In genomic region chr11:59800390-59801037, GRCh38 we compare ENCODE assay signal across 1 cellular context.
TF ChIP-seq lines count a peak whose summit lies in the region.

No MANE protein-coding gene starts in this region.

TF ChIP-seq in WTC11, 78 proteins besides CTCF, POLR2A, EP300 and RAD21:
- no peak for TF ChIP-seq ZNF263 (CRISPR knock-in tag; IDR thresholded peaks at IDR 0.05; ENCODE audit: low read depth)
- no peak for TF ChIP-seq JAZF1 (CRISPR knock-in tag; IDR thresholded peaks at IDR 0.05)
- no peak for TF ChIP-seq CBFB (CRISPR knock-in tag; IDR thresholded peaks at IDR 0.05; ENCODE audit: low read depth)
- TF ChIP-seq ZNF138 (CRISPR knock-in tag; conservative IDR thresholded peaks at IDR 0.05), result no peak
- TF ChIP-seq, protein P1, sequence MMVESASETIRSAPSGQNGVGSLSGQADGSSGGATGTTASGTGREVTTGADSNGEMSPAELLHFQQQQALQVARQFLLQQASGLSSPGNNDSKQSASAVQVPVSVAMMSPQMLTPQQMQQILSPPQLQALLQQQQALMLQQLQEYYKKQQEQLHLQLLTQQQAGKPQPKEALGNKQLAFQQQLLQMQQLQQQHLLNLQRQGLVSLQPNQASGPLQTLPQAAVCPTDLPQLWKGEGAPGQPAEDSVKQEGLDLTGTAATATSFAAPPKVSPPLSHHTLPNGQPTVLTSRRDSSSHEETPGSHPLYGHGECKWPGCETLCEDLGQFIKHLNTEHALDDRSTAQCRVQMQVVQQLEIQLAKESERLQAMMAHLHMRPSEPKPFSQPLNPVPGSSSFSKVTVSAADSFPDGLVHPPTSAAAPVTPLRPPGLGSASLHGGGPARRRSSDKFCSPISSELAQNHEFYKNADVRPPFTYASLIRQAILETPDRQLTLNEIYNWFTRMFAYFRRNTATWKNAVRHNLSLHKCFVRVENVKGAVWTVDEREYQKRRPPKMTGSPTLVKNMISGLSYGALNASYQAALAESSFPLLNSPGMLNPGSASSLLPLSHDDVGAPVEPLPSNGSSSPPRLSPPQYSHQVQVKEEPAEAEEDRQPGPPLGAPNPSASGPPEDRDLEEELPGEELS (CRISPR knock-in tag; IDR thresholded peaks at IDR 0.05), result no peak
- no peak for TF ChIP-seq ZNF232 (CRISPR knock-in tag; IDR thresholded peaks at IDR 0.05)
- TF ChIP-seq, protein P2, sequence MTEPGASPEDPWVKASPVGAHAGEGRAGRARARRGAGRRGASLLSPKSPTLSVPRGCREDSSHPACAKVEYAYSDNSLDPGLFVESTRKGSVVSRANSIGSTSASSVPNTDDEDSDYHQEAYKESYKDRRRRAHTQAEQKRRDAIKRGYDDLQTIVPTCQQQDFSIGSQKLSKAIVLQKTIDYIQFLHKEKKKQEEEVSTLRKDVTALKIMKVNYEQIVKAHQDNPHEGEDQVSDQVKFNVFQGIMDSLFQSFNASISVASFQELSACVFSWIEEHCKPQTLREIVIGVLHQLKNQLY (CRISPR knock-in tag; IDR thresholded peaks at IDR 0.05), result no peak
- no peak for TF ChIP-seq SMAD4 (CRISPR knock-in tag; IDR thresholded peaks at IDR 0.05)
- TF ChIP-seq, protein P3, sequence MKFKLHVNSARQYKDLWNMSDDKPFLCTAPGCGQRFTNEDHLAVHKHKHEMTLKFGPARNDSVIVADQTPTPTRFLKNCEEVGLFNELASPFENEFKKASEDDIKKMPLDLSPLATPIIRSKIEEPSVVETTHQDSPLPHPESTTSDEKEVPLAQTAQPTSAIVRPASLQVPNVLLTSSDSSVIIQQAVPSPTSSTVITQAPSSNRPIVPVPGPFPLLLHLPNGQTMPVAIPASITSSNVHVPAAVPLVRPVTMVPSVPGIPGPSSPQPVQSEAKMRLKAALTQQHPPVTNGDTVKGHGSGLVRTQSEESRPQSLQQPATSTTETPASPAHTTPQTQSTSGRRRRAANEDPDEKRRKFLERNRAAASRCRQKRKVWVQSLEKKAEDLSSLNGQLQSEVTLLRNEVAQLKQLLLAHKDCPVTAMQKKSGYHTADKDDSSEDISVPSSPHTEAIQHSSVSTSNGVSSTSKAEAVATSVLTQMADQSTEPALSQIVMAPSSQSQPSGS (CRISPR knock-in tag; IDR thresholded peaks at IDR 0.05; ENCODE audit: borderline replicate concordance, low read depth), result no peak
- TF ChIP-seq NR1H2 (CRISPR knock-in tag; IDR thresholded peaks at IDR 0.05), result no peak
- TF ChIP-seq PRRX2 (CRISPR knock-in tag; IDR thresholded peaks at IDR 0.05), result no peak
- TF ChIP-seq ZNF425 (CRISPR knock-in tag; conservative IDR thresholded peaks at IDR 0.05), result no peak
- no peak for TF ChIP-seq RELA (CRISPR knock-in tag; IDR thresholded peaks at IDR 0.05; ENCODE audit: borderline replicate concordance)
- TF ChIP-seq, protein P4, sequence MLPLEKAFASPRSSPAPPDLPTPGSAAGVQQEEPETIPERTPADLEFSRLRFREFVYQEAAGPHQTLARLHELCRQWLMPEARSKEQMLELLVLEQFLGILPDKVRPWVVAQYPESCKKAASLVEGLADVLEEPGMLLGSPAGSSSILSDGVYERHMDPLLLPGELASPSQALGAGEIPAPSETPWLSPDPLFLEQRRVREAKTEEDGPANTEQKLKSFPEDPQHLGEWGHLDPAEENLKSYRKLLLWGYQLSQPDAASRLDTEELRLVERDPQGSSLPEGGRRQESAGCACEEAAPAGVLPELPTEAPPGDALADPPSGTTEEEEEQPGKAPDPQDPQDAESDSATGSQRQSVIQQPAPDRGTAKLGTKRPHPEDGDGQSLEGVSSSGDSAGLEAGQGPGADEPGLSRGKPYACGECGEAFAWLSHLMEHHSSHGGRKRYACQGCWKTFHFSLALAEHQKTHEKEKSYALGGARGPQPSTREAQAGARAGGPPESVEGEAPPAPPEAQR (CRISPR knock-in tag; IDR thresholded peaks at IDR 0.05), result no peak
- TF ChIP-seq, protein P5, sequence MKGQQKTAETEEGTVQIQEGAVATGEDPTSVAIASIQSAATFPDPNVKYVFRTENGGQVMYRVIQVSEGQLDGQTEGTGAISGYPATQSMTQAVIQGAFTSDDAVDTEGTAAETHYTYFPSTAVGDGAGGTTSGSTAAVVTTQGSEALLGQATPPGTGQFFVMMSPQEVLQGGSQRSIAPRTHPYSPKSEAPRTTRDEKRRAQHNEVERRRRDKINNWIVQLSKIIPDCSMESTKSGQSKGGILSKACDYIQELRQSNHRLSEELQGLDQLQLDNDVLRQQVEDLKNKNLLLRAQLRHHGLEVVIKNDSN (CRISPR knock-in tag; IDR thresholded peaks at IDR 0.05), result no peak
- TF ChIP-seq CREB1 (CRISPR knock-in tag; IDR thresholded peaks at IDR 0.05), result no peak
- TF ChIP-seq GRHL2 (CRISPR knock-in tag; IDR thresholded peaks at IDR 0.05; ENCODE audit: insufficient replicate concordance, severe bottlenecking), result no peak
- no peak for TF ChIP-seq TCF7 (CRISPR knock-in tag; IDR thresholded peaks at IDR 0.05; ENCODE audit: low read depth)
- no peak for TF ChIP-seq ZNF423 (CRISPR knock-in tag; IDR thresholded peaks at IDR 0.05)
